Comparison of ENCODE assay signal across 13 cellular contexts in genomic region chr4:24659241-24659961, GRCh38.
DNase-seq lines count a peak whose midpoint lies in the region; ATAC-seq and TF ChIP-seq lines count a peak whose summit lies in the region.
"Had no signal": no experiment of that assay in that cellular context is flagged by ENCODE, and none has a peak within 500 bp of the region (broad histone marks: within the 10 kb centered on the region; RNA-seq: fewer than 3 reads in every experiment).

No MANE protein-coding gene starts in this region.

- intact Hi-C loops in left colon (cut with DNase I, micrococcal nuclease): no loop called here

- H3K9ac ChIP-seq in adipocyte (ENCODE audit: low read length): peak overlapping the region; percentile 58

- peak; percentile 3 for DNase-seq in NCI-H1092 (lab: John Stamatoyannopoulos, UW)
- DNase-seq in adipocyte (ENCODE audit: low read depth): peak; percentile 50
- DNase-seq in left colon: no peak
- no peak for DNase-seq in type B pancreatic cell (ENCODE audit: extremely low spot score, unreplicated experiment)
- DNase-seq in activated CD4-positive, alpha-beta memory T cell treated with anti-CD3 and anti-CD28 coated beads, Interleukin-2, amount 10 ng/mL, durations not matched to agents 7 days and 5 days: no peak
- DNase-seq: stimulated activated CD4-positive, alpha-beta T cell treated with anti-CD3 and anti-CD28 coated beads, Interleukin-4, amount 100 ng/mL, for 1 hour; tibial artery had no signal

- H3K36me3 Mint-ChIP-seq in type B pancreatic cell: no peaks in the 10 kb centered on the region
- no peaks in the 10 kb centered on the region for H3K36me3 Mint-ChIP-seq in activated CD4-positive, alpha-beta memory T cell treated with anti-CD3 and anti-CD28 coated beads, Interleukin-2, amount 10 ng/mL, durations not matched to agents 7 days and 5 days (ENCODE audit: low read depth)
- H3K36me3 Mint-ChIP-seq: IgD-negative memory B cell had no signal

- H3K36me3 ChIP-seq in adipocyte (ENCODE audit: control insufficient read depth, insufficient read depth, low read length, severe bottlenecking): no peaks in the 10 kb centered on the region
- H3K36me3 ChIP-seq: neutrophil, tibial artery had no signal

- peaks cover 44% of the 10 kb centered on the region for H3K4me1 ChIP-seq in adipocyte (ENCODE audit: control insufficient read depth, insufficient read depth, low read length)

- ATAC-seq in left colon: peak; percentile 50
- no peak for ATAC-seq in activated CD4-positive, CD25-positive, alpha-beta regulatory T cell treated with anti-CD3 and anti-CD28 coated beads, Interleukin-2, amount 50 U/mL, for 24 hours
- no peak for ATAC-seq in HG03432 (IDR thresholded peaks at IDR 0.05; ENCODE audit: unreplicated experiment)

- no peaks in the 10 kb centered on the region for H3K9me3 Mint-ChIP-seq in type B pancreatic cell
- no peaks in the 10 kb centered on the region for H3K9me3 Mint-ChIP-seq in activated CD4-positive, alpha-beta memory T cell treated with anti-CD3 and anti-CD28 coated beads, Interleukin-2, amount 10 ng/mL, durations not matched to agents 7 days and 5 days

- H3K4me3 Mint-ChIP-seq in type B pancreatic cell: no peak overlapping the region
- H3K4me3 Mint-ChIP-seq in activated CD4-positive, alpha-beta memory T cell treated with anti-CD3 and anti-CD28 coated beads, Interleukin-2, amount 10 ng/mL, durations not matched to agents 7 days and 5 days: no peak overlapping the region
- H3K4me3 Mint-ChIP-seq: IgD-negative memory B cell had no signal

- H3K27me3 ChIP-seq in adipocyte (replicated peaks; ENCODE audit: control insufficient read depth, insufficient read depth, low read length): no peaks in the 10 kb centered on the region
- H3K27me3 ChIP-seq: tibial artery had no signal

- H3K27ac ChIP-seq in 22Rv1: 0 out of 2 replicates have a peak overlapping the region, but pooled peaks have one; percentile 22
- H3K27ac ChIP-seq: neutrophil, tibial artery, VCaP had no signal

- H3K4me1 Mint-ChIP-seq in type B pancreatic cell (ENCODE audit: unreplicated experiment): peaks cover 28% of the 10 kb centered on the region
- peaks cover 8% of the 10 kb centered on the region for H3K4me1 Mint-ChIP-seq in activated CD4-positive, alpha-beta memory T cell treated with anti-CD3 and anti-CD28 coated beads, Interleukin-2, amount 10 ng/mL, durations not matched to agents 7 days and 5 days

- CTCF ChIA-PET in activated CD4-positive, alpha-beta memory T cell treated with anti-CD3 and anti-CD28 coated beads, Interleukin-2, amount 10 ng/mL, durations not matched to agents 7 days and 5 days (lab: Charles Lee): no interaction called here

- POLR2A ChIA-PET in activated CD4-positive, alpha-beta memory T cell treated with anti-CD3 and anti-CD28 coated beads, Interleukin-2, amount 10 ng/mL, durations not matched to agents 7 days and 5 days (lab: Charles Lee): no interaction called here

- H3K27ac Mint-ChIP-seq in type B pancreatic cell: no peak overlapping the region
- no peak overlapping the region for H3K27ac Mint-ChIP-seq in activated CD4-positive, alpha-beta memory T cell treated with anti-CD3 and anti-CD28 coated beads, Interleukin-2, amount 10 ng/mL, durations not matched to agents 7 days and 5 days
- H3K27ac Mint-ChIP-seq: IgD-negative memory B cell had no signal

- no peak overlapping the region for H3K4me3 ChIP-seq in adipocyte (ENCODE audit: low read length)
- H3K4me3 ChIP-seq: tibial artery had no signal

- no peaks in the 10 kb centered on the region for H3K27me3 Mint-ChIP-seq in type B pancreatic cell
- peaks cover 19% of the 10 kb centered on the region for H3K27me3 Mint-ChIP-seq in activated CD4-positive, alpha-beta memory T cell treated with anti-CD3 and anti-CD28 coated beads, Interleukin-2, amount 10 ng/mL, durations not matched to agents 7 days and 5 days

- no peak for TF ChIP-seq CTCF in 22Rv1 (IDR thresholded peaks at IDR 0.05)
- TF ChIP-seq CTCF in type B pancreatic cell (conservative IDR thresholded peaks at IDR 0.05): no peak

- H3K9me3 ChIP-seq in adipocyte (ENCODE audit: control insufficient read depth, low read length): no peaks in the 10 kb centered on the region
- H3K9me3 ChIP-seq: neutrophil, tibial artery had no signal

Comparison
In these comparisons a context has a peak if more than half of its experiments do, and no peak if none do; other contexts are left out.
1. DNase-seq: peak in NCI-H1092 (single experiment) and adipocyte (single experiment); none in left colon (0 of 2), type B pancreatic cell (single experiment) and activated CD4-positive, alpha-beta memory T cell treated with anti-CD3 and anti-CD28 coated beads, Interleukin-2, amount 10 ng/mL, durations not matched to agents 7 days and 5 days (single experiment).